33 cellular contexts compared by ENCODE assay signal in genomic region chr2:211205841-211206240, GRCh38.
"Had no signal": no experiment of that assay in that cellular context is flagged by ENCODE, and none has a peak within 500 bp of the region (broad histone marks: within the 10 kb centered on the region; RNA-seq: fewer than 3 reads in every experiment).

No MANE protein-coding gene starts in this region.

- FAIRE-seq: TTC549 had no signal

- H3K36me3 ChIP-seq: ascending aorta had no signal

- H3K36me3 Mint-ChIP-seq: activated CD8-positive, alpha-beta memory T cell treated with anti-CD3 and anti-CD28 coated beads, Interleukin-2, amount 10 ng/mL, durations not matched to agents 7 days and 5 days; activated naive CD4-positive, alpha-beta T cell treated with anti-CD3 and anti-CD28 coated beads, Interleukin-2, amount 10 ng/mL, durations not matched to agents 7 days and 5 days; activated naive CD4-positive, alpha-beta T cell treated with anti-CD3 and anti-CD28 coated beads, Interleukin-2, amount 50 U/mL, for 24 hours; activated naive CD8-positive, alpha-beta T cell; activated naive CD8-positive, alpha-beta T cell treated with anti-CD3 and anti-CD28 coated beads, Interleukin-2, amount 10 ng/mL, durations not matched to agents 7 days and 5 days; brain had no signal

- DNase-seq: activated B cell treated with CpG ODN at 0.5 μM for 24 hours; activated CD4-positive, alpha-beta memory T cell treated with anti-CD3 and anti-CD28 coated beads, Interleukin-2, amount 10 ng/mL, durations not matched to agents 7 days and 5 days; activated CD4-positive, alpha-beta T cell treated with anti-CD3 and anti-CD28 coated beads for 48 hours; activated CD4-positive, alpha-beta T cell treated with anti-CD3 and anti-CD28 coated beads, Interleukin-2, amount 10 ng/mL, durations not matched to agents 7 days and 5 days; activated CD4-positive, alpha-beta T cell treated with anti-CD3 and anti-CD28 coated beads, Interleukin-2, amount 50 U/mL, for 48 hours; activated CD4-positive, CD25-positive, alpha-beta regulatory T cell treated with anti-CD3 and anti-CD28 coated beads, Interleukin-2, amount 50 U/mL, for 72 hours; activated CD8-positive, alpha-beta memory T cell treated with anti-CD3 and anti-CD28 coated beads for 24 hours; activated CD8-positive, alpha-beta memory T cell treated with anti-CD3 and anti-CD28 coated beads, Interleukin-2, amount 10 ng/mL, durations not matched to agents 7 days and 5 days; activated CD8-positive, alpha-beta memory T cell treated with anti-CD3 and anti-CD28 coated beads, Interleukin-2, amount 50 U/mL, for 48 hours; activated CD8-positive, alpha-beta T cell treated with anti-CD3 and anti-CD28 coated beads, Interleukin-2, amount 10 ng/mL, durations not matched to agents 7 days and 5 days; activated effector memory CD4-positive, alpha-beta T cell treated with Interleukin-2 at 50 U/mL for 16 hours; activated gamma-delta T cell; activated naive CD4-positive, alpha-beta T cell treated with anti-CD3 and anti-CD28 coated beads, Interleukin-2, amount 10 ng/mL, durations not matched to agents 7 days and 5 days; activated naive CD4-positive, alpha-beta T cell treated with Interleukin-2 at 50 U/mL for 16 hours; activated naive CD8-positive, alpha-beta T cell treated with anti-CD3 and anti-CD28 coated beads, Interleukin-2, amount 10 ng/mL, durations not matched to agents 7 days and 5 days; activated naive CD8-positive, alpha-beta T cell treated with anti-CD3 and anti-CD28 coated beads, Interleukin-2, amount 50 U/mL, for 24 hours; activated T-cell treated with anti-CD3 and anti-CD28 coated beads, Interleukin-2, amount 50 U/mL, for 24 hours; activated T-cell treated with anti-CD3 and anti-CD28 coated beads, Interleukin-2, amount 50 U/mL, for 48 hours; amygdala; anterior cingulate cortex; central memory CD4-positive, alpha-beta T cell; T-helper 1 cell; T-helper 2 cell; T-helper 9 cell had no signal

- H3K4me3 Mint-ChIP-seq: activated B cell treated with CpG ODN at 0.5 μM for 24 hours; activated CD4-positive, alpha-beta memory T cell treated with anti-CD3 and anti-CD28 coated beads, Interleukin-2, amount 10 ng/mL, durations not matched to agents 7 days and 5 days; activated CD4-positive, alpha-beta T cell treated with anti-CD3 and anti-CD28 coated beads, Interleukin-2, amount 10 ng/mL, durations not matched to agents 7 days and 5 days; activated CD8-positive, alpha-beta memory T cell treated with anti-CD3 and anti-CD28 coated beads, Interleukin-2, amount 10 ng/mL, durations not matched to agents 7 days and 5 days; activated CD8-positive, alpha-beta T cell treated with anti-CD3 and anti-CD28 coated beads, Interleukin-2, amount 10 ng/mL, durations not matched to agents 7 days and 5 days; activated naive CD4-positive, alpha-beta T cell treated with anti-CD3 and anti-CD28 coated beads, Interleukin-2, amount 10 ng/mL, durations not matched to agents 7 days and 5 days; activated naive CD4-positive, alpha-beta T cell treated with anti-CD3 and anti-CD28 coated beads, Interleukin-2, amount 50 U/mL, for 24 hours; activated naive CD8-positive, alpha-beta T cell; activated naive CD8-positive, alpha-beta T cell treated with anti-CD3 and anti-CD28 coated beads, Interleukin-2, amount 10 ng/mL, durations not matched to agents 7 days and 5 days; activated naive CD8-positive, alpha-beta T cell treated with anti-CD3 and anti-CD28 coated beads, Interleukin-2, amount 50 U/mL, for 24 hours; activated T-cell treated with anti-CD3 and anti-CD28 coated beads, Interleukin-2, amount 50 U/mL, for 24 hours; brain; T-helper 1 cell treated with Interleukin-12 subunit alpha and Interleukin-12 subunit beta and Interleukin-4 antibody, amounts not matched to agents 30 μg/mL and 1 μg/mL, for 36 hours; T-helper 2 cell treated with Interferon-gamma antibody and Interleukin-4, amounts not matched to agents 5 μg/mL and 100 μg/mL, for 36 hours had no signal

- H3K4me1 ChIP-seq: ascending aorta had no signal

- H3K9me3 ChIP-seq: ascending aorta had no signal

- H3K27me3 ChIP-seq: ascending aorta had no signal

- H3K9me3 Mint-ChIP-seq: activated B cell treated with CpG ODN at 0.5 μM for 24 hours; activated CD4-positive, alpha-beta memory T cell treated with anti-CD3 and anti-CD28 coated beads, Interleukin-2, amount 10 ng/mL, durations not matched to agents 7 days and 5 days; activated CD4-positive, alpha-beta T cell treated with anti-CD3 and anti-CD28 coated beads, Interleukin-2, amount 10 ng/mL, durations not matched to agents 7 days and 5 days; activated naive CD4-positive, alpha-beta T cell treated with anti-CD3 and anti-CD28 coated beads, Interleukin-2, amount 10 ng/mL, durations not matched to agents 7 days and 5 days; activated naive CD4-positive, alpha-beta T cell treated with anti-CD3 and anti-CD28 coated beads, Interleukin-2, amount 50 U/mL, for 24 hours; activated naive CD8-positive, alpha-beta T cell treated with anti-CD3 and anti-CD28 coated beads, Interleukin-2, amount 10 ng/mL, durations not matched to agents 7 days and 5 days; activated T-helper 2 cell treated with anti-CD3 and anti-CD28 coated beads, Interferon-gamma antibody, Interleukin-2, Interleukin-4, amounts not matched to agents 10 μg/mL and 5 μg/mL and 100 μg/mL, durations not matched to agents 14 hours and 24 hours and 36 hours; brain; T-helper 1 cell treated with Interleukin-12 subunit alpha and Interleukin-12 subunit beta and Interleukin-4 antibody, amounts not matched to agents 30 μg/mL and 1 μg/mL, for 36 hours; T-helper 2 cell treated with Interferon-gamma antibody and Interleukin-4, amounts not matched to agents 5 μg/mL and 100 μg/mL, for 36 hours had no signal

- H3K4me1 Mint-ChIP-seq: activated B cell treated with CpG ODN at 0.5 μM for 24 hours; activated CD4-positive, alpha-beta memory T cell treated with anti-CD3 and anti-CD28 coated beads, Interleukin-2, amount 10 ng/mL, durations not matched to agents 7 days and 5 days; activated CD4-positive, alpha-beta T cell treated with anti-CD3 and anti-CD28 coated beads, Interleukin-2, amount 10 ng/mL, durations not matched to agents 7 days and 5 days; activated CD8-positive, alpha-beta memory T cell treated with anti-CD3 and anti-CD28 coated beads, Interleukin-2, amount 10 ng/mL, durations not matched to agents 7 days and 5 days; activated naive CD4-positive, alpha-beta T cell treated with anti-CD3 and anti-CD28 coated beads, Interleukin-2, amount 10 ng/mL, durations not matched to agents 7 days and 5 days; activated naive CD4-positive, alpha-beta T cell treated with anti-CD3 and anti-CD28 coated beads, Interleukin-2, amount 50 U/mL, for 24 hours; activated naive CD8-positive, alpha-beta T cell treated with anti-CD3 and anti-CD28 coated beads, Interleukin-2, amount 10 ng/mL, durations not matched to agents 7 days and 5 days; activated naive CD8-positive, alpha-beta T cell treated with anti-CD3 and anti-CD28 coated beads, Interleukin-2, amount 50 U/mL, for 24 hours; brain had no signal

- H3K27ac ChIP-seq: ascending aorta, VCaP had no signal

- H3K4me3 ChIP-seq: ascending aorta had no signal

- H3K27ac Mint-ChIP-seq: activated B cell treated with CpG ODN at 0.5 μM for 24 hours; activated CD4-positive, alpha-beta memory T cell treated with anti-CD3 and anti-CD28 coated beads, Interleukin-2, amount 10 ng/mL, durations not matched to agents 7 days and 5 days; activated CD4-positive, alpha-beta T cell treated with anti-CD3 and anti-CD28 coated beads, Interleukin-2, amount 10 ng/mL, durations not matched to agents 7 days and 5 days; activated CD8-positive, alpha-beta memory T cell treated with anti-CD3 and anti-CD28 coated beads, Interleukin-2, amount 10 ng/mL, durations not matched to agents 7 days and 5 days; activated CD8-positive, alpha-beta T cell treated with anti-CD3 and anti-CD28 coated beads, Interleukin-2, amount 10 ng/mL, durations not matched to agents 7 days and 5 days; activated naive CD4-positive, alpha-beta T cell treated with anti-CD3 and anti-CD28 coated beads, Interleukin-2, amount 10 ng/mL, durations not matched to agents 7 days and 5 days; activated naive CD4-positive, alpha-beta T cell treated with anti-CD3 and anti-CD28 coated beads, Interleukin-2, amount 50 U/mL, for 24 hours; activated naive CD8-positive, alpha-beta T cell; activated naive CD8-positive, alpha-beta T cell treated with anti-CD3 and anti-CD28 coated beads, Interleukin-2, amount 10 ng/mL, durations not matched to agents 7 days and 5 days; activated naive CD8-positive, alpha-beta T cell treated with anti-CD3 and anti-CD28 coated beads, Interleukin-2, amount 50 U/mL, for 24 hours; activated T-cell treated with anti-CD3 and anti-CD28 coated beads, Interleukin-2, amount 50 U/mL, for 24 hours; activated T-helper 2 cell treated with anti-CD3 and anti-CD28 coated beads, Interferon-gamma antibody, Interleukin-2, Interleukin-4, amounts not matched to agents 10 μg/mL and 5 μg/mL and 100 μg/mL, durations not matched to agents 14 hours and 24 hours and 36 hours; brain; T-helper 1 cell treated with Interleukin-12 subunit alpha and Interleukin-12 subunit beta and Interleukin-4 antibody, amounts not matched to agents 30 μg/mL and 1 μg/mL, for 36 hours; T-helper 2 cell treated with Interferon-gamma antibody and Interleukin-4, amounts not matched to agents 5 μg/mL and 100 μg/mL, for 36 hours had no signal

- H3K27me3 Mint-ChIP-seq: activated B cell treated with CpG ODN at 0.5 μM for 24 hours; activated CD4-positive, alpha-beta memory T cell treated with anti-CD3 and anti-CD28 coated beads, Interleukin-2, amount 10 ng/mL, durations not matched to agents 7 days and 5 days; activated CD4-positive, alpha-beta T cell treated with anti-CD3 and anti-CD28 coated beads, Interleukin-2, amount 10 ng/mL, durations not matched to agents 7 days and 5 days; activated CD8-positive, alpha-beta memory T cell treated with anti-CD3 and anti-CD28 coated beads, Interleukin-2, amount 10 ng/mL, durations not matched to agents 7 days and 5 days; activated naive CD4-positive, alpha-beta T cell treated with anti-CD3 and anti-CD28 coated beads, Interleukin-2, amount 10 ng/mL, durations not matched to agents 7 days and 5 days; activated naive CD4-positive, alpha-beta T cell treated with anti-CD3 and anti-CD28 coated beads, Interleukin-2, amount 50 U/mL, for 24 hours; activated naive CD8-positive, alpha-beta T cell; activated naive CD8-positive, alpha-beta T cell treated with anti-CD3 and anti-CD28 coated beads, Interleukin-2, amount 10 ng/mL, durations not matched to agents 7 days and 5 days; activated naive CD8-positive, alpha-beta T cell treated with anti-CD3 and anti-CD28 coated beads, Interleukin-2, amount 50 U/mL, for 24 hours; activated T-cell treated with anti-CD3 and anti-CD28 coated beads, Interleukin-2, amount 50 U/mL, for 24 hours; brain had no signal
